Comparison of ENCODE assay signal across 8 cellular contexts in genomic region chr12:12349711-12350665, GRCh38. TPM values are rescaled to one million over a fixed set of nuclear protein-coding genes. Genes with fewer than 3 reads are reported as not detected.
DNase-seq lines count a peak whose midpoint lies in the region; ATAC-seq and TF ChIP-seq lines count a peak whose summit lies in the region.

Gene MANSC1 (minus strand): TSS chr12:12350242. CDS start chr12:12343314, 6,928 bp downstream.

- H2AFZ ChIP-seq in MM.1S (ENCODE audit: low read length) (peak within 1 kb of the TSS; percentile 48), OCI-LY7 (ENCODE audit: low read length) (no peak within 1 kb of the TSS)

- POLR2A ChIA-PET in OCI-LY7 (lab: Charles Lee): interaction anchor here (1.2 kb wide), 1 partner anchor 8 kb away, joined by 4 read pairs; no protein-coding TSS in a partner anchor

- CTCF ChIA-PET in OCI-LY7 (lab: Charles Lee; ENCODE audit: unreplicated experiment): no interaction called here

- no CpG with 5 or more reads among the region's 68 CpGs for WGBS in iPS DF 6.9 (ENCODE audit: insufficient coverage, insufficient read length)

- H3F3A ChIP-seq in MM.1S (ENCODE audit: insufficient read depth, low read length): no peaks in the 10 kb centered on the region

- no TSS peak for BruUV-seq in OCI-LY7 (replicated peaks; lab: Mats Ljungman, UMichigan)

- H3K4me2 ChIP-seq in MM.1S (ENCODE audit: low read depth, low read length) (peak within 1 kb of the TSS; percentile 44; the same call in 1 of the 2 replicates), OCI-LY7 (ENCODE audit: low read length) (no peak within 1 kb of the TSS)

- no peaks in the 10 kb centered on the region for H4K20me1 ChIP-seq in MM.1S (ENCODE audit: insufficient read depth, low read length)
- H4K20me1 ChIP-seq in OCI-LY7 (ENCODE audit: insufficient read depth, low read length): no peaks in the 10 kb centered on the region

- intact Hi-C loops in OCI-LY7 (cut with micrococcal nuclease; ENCODE audit: unreplicated experiment): loop anchor here (10.0 kb wide), 2 partner anchors 595 to 1955 kb away; partner anchors contain the start of gene KLRK1

- no peaks in the 10 kb centered on the region for H3K27me3 Mint-ChIP-seq in brain

- peak within 1 kb of the TSS; percentile 11; the same call in 1 of the 2 replicates for H3K9ac ChIP-seq in MM.1S (ENCODE audit: low read length)

- H3K36me3 ChIP-seq in MM.1S (replicated peaks; ENCODE audit: insufficient read depth, low read length) (no peaks in the 10 kb centered on the region), iPS DF 6.9 (ENCODE audit: control insufficient read depth, insufficient read depth, low read length) (no peaks in the 10 kb centered on the region), OCI-LY7 (ENCODE audit: insufficient read depth, low read length) (no peaks in the 10 kb centered on the region)

- peaks cover 3 to 14% (median 9%) of the 10 kb centered on the region in 5 experiments for H3K9me3 Mint-ChIP-seq in brain

- H3K79me2 ChIP-seq in MM.1S (ENCODE audit: low read length) (no peaks in the 10 kb centered on the region), OCI-LY7 (ENCODE audit: insufficient read depth, low read depth, low read length) (no peaks in the 10 kb centered on the region)

- H3K4me3 ChIP-seq in MM.1S (ENCODE audit: low read length) (peak within 1 kb of the TSS; percentile 53), iPS DF 6.9 (ENCODE audit: low read length) (peak within 1 kb of the TSS; percentile 41; the same call in 1 of the 2 replicates), retinal pigment epithelial cell (ENCODE audit: low read length) (peak within 1 kb of the TSS; percentile 68), OCI-LY7 (ENCODE audit: low read depth, low read length, poor library complexity, severe bottlenecking) (no peak within 1 kb of the TSS)

- DNase-seq in G401 (ENCODE audit: low spot score) (peak; percentile 81), MM.1S (peak; percentile 21), T-helper 22 cell (ENCODE audit: low read depth) (peak; percentile 15), iPS DF 6.9 (ENCODE audit: low read depth, low spot score) (no peak), retinal pigment epithelial cell (ENCODE audit: low read depth) (no peak), OCI-LY7 (ENCODE audit: low spot score) (no peak)

- peak within 1 kb of the TSS; percentile 82 to 95 (median 90) for H3K4me3 Mint-ChIP-seq in brain

- H3K27ac ChIP-seq in MM.1S (ENCODE audit: low read length): no peak within 1 kb of the TSS
- no peak within 1 kb of the TSS for H3K27ac ChIP-seq in iPS DF 6.9 (ENCODE audit: low read length)
- no peak within 1 kb of the TSS for H3K27ac ChIP-seq in OCI-LY7 (ENCODE audit: low read depth, low read length, poor library complexity, severe bottlenecking)

- peaks cover 18% of the 10 kb centered on the region for H3K4me1 Mint-ChIP-seq in brain

- no peaks in the 10 kb centered on the region for H3K27me3 ChIP-seq in MM.1S (replicated peaks; ENCODE audit: insufficient read depth, low read length)
- no peaks in the 10 kb centered on the region; the same call in 1 of the 2 replicates for H3K27me3 ChIP-seq in iPS DF 6.9 (ENCODE audit: control insufficient read depth, insufficient read depth, low read length)

- TF ChIP-seq CTCF in MM.1S (IDR thresholded peaks at IDR 0.05; ENCODE audit: low read length) (peak; percentile 30; the same call in 1 of the 2 replicates), brain (conservative IDR thresholded peaks at IDR 0.05) (peak in 1 of 2 experiments; percentile 71), retinal pigment epithelial cell (conservative IDR thresholded peaks at IDR 0.05; ENCODE audit: low read depth, low read length) (peak; percentile 49), OCI-LY7 (conservative IDR thresholded peaks at IDR 0.05; ENCODE audit: low read length) (no peak)

- in situ Hi-C loops in G401 (cut with HindIII; ENCODE audit: low sequenced_read_pairs): no loop called here

- H3K4me1 ChIP-seq in MM.1S (ENCODE audit: low read length) (no peaks in the 10 kb centered on the region), iPS DF 6.9 (ENCODE audit: control insufficient read depth, insufficient read depth, low read length) (peaks cover 2% of the 10 kb centered on the region; the same call in 1 of the 2 replicates), OCI-LY7 (ENCODE audit: insufficient read depth, low read length, poor library complexity, severe bottlenecking) (no peaks in the 10 kb centered on the region)

- H3K27ac Mint-ChIP-seq in brain: peak within 1 kb of the TSS; percentile 55 to 94 (median 89)

- no peak for ATAC-seq in GM21528 (IDR thresholded peaks at IDR 0.05; ENCODE audit: low FRiP score, unreplicated experiment)

- peaks cover 16% of the 10 kb centered on the region for H3K36me3 Mint-ChIP-seq in brain

- H3K9me3 ChIP-seq in MM.1S (replicated peaks; ENCODE audit: insufficient read depth, low read length) (no peaks in the 10 kb centered on the region), iPS DF 6.9 (ENCODE audit: control insufficient read depth, insufficient read depth, low read length) (no peaks in the 10 kb centered on the region), OCI-LY7 (ENCODE audit: low read length) (no peaks in the 10 kb centered on the region)

- H3K9me2 ChIP-seq in MM.1S (replicated peaks; ENCODE audit: insufficient read depth, low read length) (no peaks in the 10 kb centered on the region), OCI-LY7 (ENCODE audit: insufficient read depth, low read length) (no peaks in the 10 kb centered on the region)

RNA-seq across cellular contexts. Expression of gene MANSC1, which starts in this region (rescaled TPM):
- 1.6 and 1.7 TPM in 2 replicates for total RNA-seq in G401 (2014; rRNA removed; shearing (Covaris generic))
- polyA plus RNA-seq in brain (ENCODE audit: insufficient read depth, low read depth, low replicate concordance): 26.8 TPM
- total RNA-seq in OCI-LY7 (2014; rRNA removed; shearing (Covaris generic)): not detected in 2 replicates
- total RNA-seq in OCI-LY7 (2022): 0.17 TPM in 1 of 2 replicates, not detected in the other

Comparison
In these comparisons a context has a peak if more than half of its experiments do, and no peak if none do; other contexts are left out.
1. DNase-seq: peak in G401 (single experiment), MM.1S (single experiment) and T-helper 22 cell (single experiment); none in iPS DF 6.9 (single experiment), retinal pigment epithelial cell (single experiment) and OCI-LY7 (single experiment).